Comparison of ENCODE assay signal across 29 cellular contexts in the genomic region with DNA sequence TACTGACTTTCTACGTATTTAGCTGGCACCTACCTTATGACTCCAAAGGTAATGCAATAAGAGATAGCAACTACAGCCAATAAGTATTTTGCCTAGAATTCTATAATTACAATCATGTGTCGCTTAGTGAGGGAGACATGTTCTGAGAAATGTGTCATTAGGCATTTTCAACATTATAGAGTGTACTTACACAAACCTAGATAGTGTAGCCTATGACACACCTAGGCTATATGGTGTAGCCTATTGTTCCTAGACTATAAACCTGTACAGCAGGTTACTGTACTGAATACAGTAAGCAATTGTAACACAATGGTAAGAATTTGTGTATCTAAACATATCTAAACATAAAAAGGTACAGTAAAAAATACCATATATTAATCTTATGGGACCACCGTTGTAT.
"Had no signal": no experiment of that assay in that cellular context is flagged by ENCODE, and none has a peak within 500 bp of the region (broad histone marks: within the 10 kb centered on the region; RNA-seq: fewer than 3 reads in every experiment).

No MANE protein-coding gene starts in this region.

- H3K27me3 Mint-ChIP-seq: natural killer cell treated with Interleukin-12 subunit alpha and Interleukin-12 subunit beta and Interleukin-15 and Interleukin-18, amount 100 ng/mL, for 72 hours; progenitor cell of endocrine pancreas; stimulated activated naive B cell treated with anti-CD40 and anti-IgM and Interleukin-4, amounts not matched to agents 10 μg/mL and 1 μg/mL and 100 μg/mL, for 72 hours; stimulated activated naive CD8-positive, alpha-beta T cell treated with anti-CD3 and anti-CD28 coated beads, Interleukin-15, Interleukin-2, amounts not matched to agents 100 ng/mL and 50 ng/mL, for 24 hours had no signal

- ATAC-seq: natural killer cell treated with Interleukin-12 subunit alpha and Interleukin-12 subunit beta and Interleukin-15 and Interleukin-18, amount 100 ng/mL, for 72 hours; psoas muscle; right cardiac atrium; right lobe of liver; stimulated activated effector memory CD8-positive, alpha-beta T cell treated with anti-CD3 and anti-CD28 coated beads, Interleukin-12 subunit alpha, Interleukin-12 subunit beta, amount 100 ng/mL, for 72 hours; stimulated activated naive B cell treated with anti-CD40 and anti-IgM and Interleukin-4, amounts not matched to agents 10 μg/mL and 1 μg/mL and 100 μg/mL, for 72 hours had no signal

- H3K9me3 Mint-ChIP-seq: natural killer cell treated with Interleukin-12 subunit alpha and Interleukin-12 subunit beta and Interleukin-15 and Interleukin-18, amount 100 ng/mL, for 72 hours had no signal

- H3K27ac Mint-ChIP-seq: natural killer cell treated with Interleukin-12 subunit alpha and Interleukin-12 subunit beta and Interleukin-15 and Interleukin-18, amount 100 ng/mL, for 72 hours; nephron progenitor cell; progenitor cell of endocrine pancreas; stimulated activated effector memory CD8-positive, alpha-beta T cell treated with anti-CD3 and anti-CD28 coated beads, Interleukin-12 subunit alpha, Interleukin-12 subunit beta, amount 100 ng/mL, for 72 hours; stimulated activated naive B cell treated with anti-CD40 and anti-IgM and Interleukin-4, amounts not matched to agents 10 μg/mL and 1 μg/mL and 100 μg/mL, for 72 hours; stimulated activated naive CD8-positive, alpha-beta T cell treated with anti-CD3 and anti-CD28 coated beads, Interleukin-15, Interleukin-2, amounts not matched to agents 100 ng/mL and 50 ng/mL, for 24 hours had no signal

- FAIRE-seq: small intestine, urothelium cell line had no signal

- H3K36me3 ChIP-seq: neutrophil, ovary, right lobe of liver, sigmoid colon, stomach, thoracic aorta, thyroid gland, tibial nerve, upper lobe of left lung, vagina had no signal

- H3K4me3 ChIP-seq: ovary, psoas muscle, right lobe of liver, sigmoid colon, stomach, thoracic aorta, thyroid gland, tibial nerve, upper lobe of left lung, vagina had no signal

- H3K4me1 Mint-ChIP-seq: neural crest cell; stimulated activated effector memory CD8-positive, alpha-beta T cell treated with anti-CD3 and anti-CD28 coated beads, Interleukin-12 subunit alpha, Interleukin-12 subunit beta, amount 100 ng/mL, for 72 hours; stimulated activated naive B cell treated with anti-CD40 and anti-IgM and Interleukin-4, amounts not matched to agents 10 μg/mL and 1 μg/mL and 100 μg/mL, for 72 hours had no signal

- DNase-seq: nephron progenitor cell; nucleus accumbens; ovary; posterior cingulate gyrus; psoas muscle; right cardiac atrium; right lobe of liver; sigmoid colon; small intestine; stimulated activated CD4-positive, alpha-beta T cell treated with anti-CD3 and anti-CD28 coated beads, Interleukin-15, amount 100 ng/mL, for 24 hours; stimulated activated CD4-positive, alpha-beta T cell treated with anti-CD3 and anti-CD28 coated beads, Interleukin-2, amount 100 ng/mL, for 24 hours; stimulated activated CD4-positive, alpha-beta T cell treated with anti-CD3 and anti-CD28 coated beads, Interleukin-2, amount 100 ng/mL, for 48 hours; stimulated activated CD4-positive, alpha-beta T cell treated with anti-CD3 and anti-CD28 coated beads, Interleukin-4, amount 100 ng/mL, for 24 hours; stimulated activated naive B cell treated with anti-CD40 and anti-IgM and Interleukin-4, amounts not matched to agents 10 μg/mL and 1 μg/mL and 100 μg/mL, for 72 hours; stimulated activated naive CD4-positive, alpha-beta T cell treated with Interleukin-2 at 50 U/mL for 16 hours; stomach; thyroid gland; trophoblast cell; upper lobe of left lung had no signal

- H3K27me3 ChIP-seq: neutrophil, ovary, right lobe of liver, sigmoid colon, stomach, thyroid gland, tibial nerve, upper lobe of left lung, vagina had no signal

- H3K36me3 Mint-ChIP-seq: natural killer cell treated with Interleukin-12 subunit alpha and Interleukin-12 subunit beta and Interleukin-15 and Interleukin-18, amount 100 ng/mL, for 72 hours; stimulated activated effector memory CD8-positive, alpha-beta T cell treated with anti-CD3 and anti-CD28 coated beads, Interleukin-12 subunit alpha, Interleukin-12 subunit beta, amount 100 ng/mL, for 72 hours; stimulated activated naive B cell treated with anti-CD40 and anti-IgM and Interleukin-4, amounts not matched to agents 10 μg/mL and 1 μg/mL and 100 μg/mL, for 72 hours had no signal

- H3K4me3 Mint-ChIP-seq: natural killer cell treated with Interleukin-12 subunit alpha and Interleukin-12 subunit beta and Interleukin-15 and Interleukin-18, amount 100 ng/mL, for 72 hours; nephron progenitor cell; neural crest cell; stimulated activated effector memory CD8-positive, alpha-beta T cell treated with anti-CD3 and anti-CD28 coated beads, Interleukin-12 subunit alpha, Interleukin-12 subunit beta, amount 100 ng/mL, for 72 hours; stimulated activated naive B cell treated with anti-CD40 and anti-IgM and Interleukin-4, amounts not matched to agents 10 μg/mL and 1 μg/mL and 100 μg/mL, for 72 hours; stimulated activated naive CD8-positive, alpha-beta T cell treated with anti-CD3 and anti-CD28 coated beads, Interleukin-15, Interleukin-2, amounts not matched to agents 100 ng/mL and 50 ng/mL, for 24 hours had no signal
